1 cellular context compared by ENCODE assay signal in the genomic region with DNA sequence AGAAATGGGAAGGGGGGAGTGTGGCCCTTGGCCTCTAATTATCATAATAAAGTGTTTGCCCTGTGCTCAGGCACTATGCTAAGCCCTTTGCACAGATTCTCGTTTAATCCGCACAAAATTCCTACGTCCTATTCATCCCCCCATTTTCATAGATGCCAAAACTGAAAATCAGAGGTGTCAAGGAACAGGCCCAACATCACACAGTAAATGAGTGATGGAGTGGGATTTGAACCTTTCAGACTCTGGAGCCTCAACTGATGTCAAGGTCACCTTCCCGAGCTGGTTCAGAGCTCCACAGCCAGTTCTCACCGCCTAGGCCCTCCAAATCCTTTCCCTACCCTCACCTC.
TF ChIP-seq lines count a peak whose summit lies in the region.

No MANE protein-coding gene starts in this region.

TF ChIP-seq in GM23338, 12 proteins besides CTCF, POLR2A, EP300 and RAD21 (continued from another document):
- TF ChIP-seq, protein P1, sequence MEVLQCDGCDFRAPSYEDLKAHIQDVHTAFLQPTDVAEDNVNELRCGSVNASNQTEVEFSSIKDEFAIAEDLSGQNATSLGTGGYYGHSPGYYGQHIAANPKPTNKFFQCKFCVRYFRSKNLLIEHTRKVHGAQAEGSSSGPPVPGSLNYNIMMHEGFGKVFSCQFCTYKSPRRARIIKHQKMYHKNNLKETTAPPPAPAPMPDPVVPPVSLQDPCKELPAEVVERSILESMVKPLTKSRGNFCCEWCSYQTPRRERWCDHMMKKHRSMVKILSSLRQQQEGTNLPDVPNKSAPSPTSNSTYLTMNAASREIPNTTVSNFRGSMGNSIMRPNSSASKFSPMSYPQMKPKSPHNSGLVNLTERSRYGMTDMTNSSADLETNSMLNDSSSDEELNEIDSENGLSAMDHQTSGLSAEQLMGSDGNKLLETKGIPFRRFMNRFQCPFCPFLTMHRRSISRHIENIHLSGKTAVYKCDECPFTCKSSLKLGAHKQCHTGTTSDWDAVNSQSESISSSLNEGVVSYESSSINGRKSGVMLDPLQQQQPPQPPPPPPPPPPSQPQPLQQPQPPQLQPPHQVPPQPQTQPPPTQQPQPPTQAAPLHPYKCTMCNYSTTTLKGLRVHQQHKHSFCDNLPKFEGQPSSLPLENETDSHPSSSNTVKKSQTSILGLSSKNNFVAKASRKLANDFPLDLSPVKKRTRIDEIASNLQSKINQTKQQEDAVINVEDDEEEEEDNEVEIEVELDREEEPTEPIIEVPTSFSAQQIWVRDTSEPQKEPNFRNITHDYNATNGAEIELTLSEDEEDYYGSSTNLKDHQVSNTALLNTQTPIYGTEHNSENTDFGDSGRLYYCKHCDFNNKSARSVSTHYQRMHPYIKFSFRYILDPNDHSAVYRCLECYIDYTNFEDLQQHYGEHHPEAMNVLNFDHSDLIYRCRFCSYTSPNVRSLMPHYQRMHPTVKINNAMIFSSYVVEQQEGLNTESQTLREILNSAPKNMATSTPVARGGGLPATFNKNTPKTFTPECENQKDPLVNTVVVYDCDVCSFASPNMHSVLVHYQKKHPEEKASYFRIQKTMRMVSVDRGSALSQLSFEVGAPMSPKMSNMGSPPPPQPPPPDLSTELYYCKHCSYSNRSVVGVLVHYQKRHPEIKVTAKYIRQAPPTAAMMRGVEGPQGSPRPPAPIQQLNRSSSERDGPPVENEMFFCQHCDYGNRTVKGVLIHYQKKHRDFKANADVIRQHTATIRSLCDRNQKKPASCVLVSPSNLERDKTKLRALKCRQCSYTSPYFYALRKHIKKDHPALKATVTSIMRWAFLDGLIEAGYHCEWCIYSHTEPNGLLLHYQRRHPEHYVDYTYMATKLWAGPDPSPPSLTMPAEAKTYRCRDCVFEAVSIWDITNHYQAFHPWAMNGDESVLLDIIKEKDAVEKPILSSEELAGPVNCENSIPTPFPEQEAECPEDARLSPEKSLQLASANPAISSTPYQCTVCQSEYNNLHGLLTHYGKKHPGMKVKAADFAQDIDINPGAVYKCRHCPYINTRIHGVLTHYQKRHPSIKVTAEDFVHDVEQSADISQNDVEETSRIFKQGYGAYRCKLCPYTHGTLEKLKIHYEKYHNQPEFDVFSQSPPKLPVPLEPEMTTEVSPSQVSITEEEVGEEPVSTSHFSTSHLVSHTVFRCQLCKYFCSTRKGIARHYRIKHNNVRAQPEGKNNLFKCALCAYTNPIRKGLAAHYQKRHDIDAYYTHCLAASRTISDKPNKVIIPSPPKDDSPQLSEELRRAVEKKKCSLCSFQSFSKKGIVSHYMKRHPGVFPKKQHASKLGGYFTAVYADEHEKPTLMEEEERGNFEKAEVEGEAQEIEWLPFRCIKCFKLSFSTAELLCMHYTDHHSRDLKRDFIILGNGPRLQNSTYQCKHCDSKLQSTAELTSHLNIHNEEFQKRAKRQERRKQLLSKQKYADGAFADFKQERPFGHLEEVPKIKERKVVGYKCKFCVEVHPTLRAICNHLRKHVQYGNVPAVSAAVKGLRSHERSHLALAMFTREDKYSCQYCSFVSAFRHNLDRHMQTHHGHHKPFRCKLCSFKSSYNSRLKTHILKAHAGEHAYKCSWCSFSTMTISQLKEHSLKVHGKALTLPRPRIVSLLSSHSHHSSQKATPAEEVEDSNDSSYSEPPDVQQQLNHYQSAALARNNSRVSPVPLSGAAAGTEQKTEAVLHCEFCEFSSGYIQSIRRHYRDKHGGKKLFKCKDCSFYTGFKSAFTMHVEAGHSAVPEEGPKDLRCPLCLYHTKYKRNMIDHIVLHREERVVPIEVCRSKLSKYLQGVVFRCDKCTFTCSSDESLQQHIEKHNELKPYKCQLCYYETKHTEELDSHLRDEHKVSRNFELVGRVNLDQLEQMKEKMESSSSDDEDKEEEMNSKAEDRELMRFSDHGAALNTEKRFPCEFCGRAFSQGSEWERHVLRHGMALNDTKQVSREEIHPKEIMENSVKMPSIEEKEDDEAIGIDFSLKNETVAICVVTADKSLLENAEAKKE (CRISPR knock-in tag; IDR thresholded peaks at IDR 0.05): no peak
- TF ChIP-seq POLR2AphosphoS5 (IDR thresholded peaks at IDR 0.05; ENCODE audit: low read depth) (no peak), JUNB (IDR thresholded peaks at IDR 0.05; ENCODE audit: unreplicated experiment) (no peak), ZNF114 (CRISPR knock-in tag; IDR thresholded peaks at IDR 0.05) (no peak), EZH2phosphoT487 (IDR thresholded peaks at IDR 0.05; ENCODE audit: unreplicated experiment) (no peak), NANOG (IDR thresholded peaks at IDR 0.05; ENCODE audit: borderline replicate concordance) (no peak), CREB1 (CRISPR knock-in tag; IDR thresholded peaks at IDR 0.05; ENCODE audit: low read depth) (no peak), EZH2 (IDR thresholded peaks at IDR 0.05; ENCODE audit: low read depth, unreplicated experiment) (no peak)
- TF ChIP-seq, protein P2, sequence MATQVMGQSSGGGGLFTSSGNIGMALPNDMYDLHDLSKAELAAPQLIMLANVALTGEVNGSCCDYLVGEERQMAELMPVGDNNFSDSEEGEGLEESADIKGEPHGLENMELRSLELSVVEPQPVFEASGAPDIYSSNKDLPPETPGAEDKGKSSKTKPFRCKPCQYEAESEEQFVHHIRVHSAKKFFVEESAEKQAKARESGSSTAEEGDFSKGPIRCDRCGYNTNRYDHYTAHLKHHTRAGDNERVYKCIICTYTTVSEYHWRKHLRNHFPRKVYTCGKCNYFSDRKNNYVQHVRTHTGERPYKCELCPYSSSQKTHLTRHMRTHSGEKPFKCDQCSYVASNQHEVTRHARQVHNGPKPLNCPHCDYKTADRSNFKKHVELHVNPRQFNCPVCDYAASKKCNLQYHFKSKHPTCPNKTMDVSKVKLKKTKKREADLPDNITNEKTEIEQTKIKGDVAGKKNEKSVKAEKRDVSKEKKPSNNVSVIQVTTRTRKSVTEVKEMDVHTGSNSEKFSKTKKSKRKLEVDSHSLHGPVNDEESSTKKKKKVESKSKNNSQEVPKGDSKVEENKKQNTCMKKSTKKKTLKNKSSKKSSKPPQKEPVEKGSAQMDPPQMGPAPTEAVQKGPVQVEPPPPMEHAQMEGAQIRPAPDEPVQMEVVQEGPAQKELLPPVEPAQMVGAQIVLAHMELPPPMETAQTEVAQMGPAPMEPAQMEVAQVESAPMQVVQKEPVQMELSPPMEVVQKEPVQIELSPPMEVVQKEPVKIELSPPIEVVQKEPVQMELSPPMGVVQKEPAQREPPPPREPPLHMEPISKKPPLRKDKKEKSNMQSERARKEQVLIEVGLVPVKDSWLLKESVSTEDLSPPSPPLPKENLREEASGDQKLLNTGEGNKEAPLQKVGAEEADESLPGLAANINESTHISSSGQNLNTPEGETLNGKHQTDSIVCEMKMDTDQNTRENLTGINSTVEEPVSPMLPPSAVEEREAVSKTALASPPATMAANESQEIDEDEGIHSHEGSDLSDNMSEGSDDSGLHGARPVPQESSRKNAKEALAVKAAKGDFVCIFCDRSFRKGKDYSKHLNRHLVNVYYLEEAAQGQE (IDR thresholded peaks at IDR 0.05; ENCODE audit: unreplicated experiment): no peak
